1 cellular context compared by ENCODE assay signal in the genomic region with DNA sequence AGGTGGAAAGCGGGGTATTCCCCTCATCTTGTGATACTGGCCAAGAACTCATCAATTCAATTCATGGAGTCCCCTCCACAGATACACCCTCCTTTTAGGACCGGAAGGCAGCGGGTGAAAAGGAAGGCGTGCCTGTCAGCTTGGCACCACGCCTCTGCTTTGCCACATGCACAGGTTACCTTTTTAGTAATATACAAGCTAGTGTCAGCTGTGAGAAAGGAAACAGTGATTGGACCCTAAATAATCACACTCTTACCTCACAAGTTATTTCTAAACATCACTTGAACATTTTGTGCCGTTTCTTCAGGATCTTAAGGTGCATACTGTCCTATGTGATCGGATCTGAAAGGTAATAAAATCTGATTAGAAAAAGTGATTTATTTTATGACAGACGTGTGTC.
TF ChIP-seq lines count a peak whose summit lies in the region.

No MANE protein-coding gene starts in this region.

TF ChIP-seq in SK-N-SH, 30 proteins besides CTCF, POLR2A, EP300 and RAD21 (continued from another document):
- TF ChIP-seq, protein P1, sequence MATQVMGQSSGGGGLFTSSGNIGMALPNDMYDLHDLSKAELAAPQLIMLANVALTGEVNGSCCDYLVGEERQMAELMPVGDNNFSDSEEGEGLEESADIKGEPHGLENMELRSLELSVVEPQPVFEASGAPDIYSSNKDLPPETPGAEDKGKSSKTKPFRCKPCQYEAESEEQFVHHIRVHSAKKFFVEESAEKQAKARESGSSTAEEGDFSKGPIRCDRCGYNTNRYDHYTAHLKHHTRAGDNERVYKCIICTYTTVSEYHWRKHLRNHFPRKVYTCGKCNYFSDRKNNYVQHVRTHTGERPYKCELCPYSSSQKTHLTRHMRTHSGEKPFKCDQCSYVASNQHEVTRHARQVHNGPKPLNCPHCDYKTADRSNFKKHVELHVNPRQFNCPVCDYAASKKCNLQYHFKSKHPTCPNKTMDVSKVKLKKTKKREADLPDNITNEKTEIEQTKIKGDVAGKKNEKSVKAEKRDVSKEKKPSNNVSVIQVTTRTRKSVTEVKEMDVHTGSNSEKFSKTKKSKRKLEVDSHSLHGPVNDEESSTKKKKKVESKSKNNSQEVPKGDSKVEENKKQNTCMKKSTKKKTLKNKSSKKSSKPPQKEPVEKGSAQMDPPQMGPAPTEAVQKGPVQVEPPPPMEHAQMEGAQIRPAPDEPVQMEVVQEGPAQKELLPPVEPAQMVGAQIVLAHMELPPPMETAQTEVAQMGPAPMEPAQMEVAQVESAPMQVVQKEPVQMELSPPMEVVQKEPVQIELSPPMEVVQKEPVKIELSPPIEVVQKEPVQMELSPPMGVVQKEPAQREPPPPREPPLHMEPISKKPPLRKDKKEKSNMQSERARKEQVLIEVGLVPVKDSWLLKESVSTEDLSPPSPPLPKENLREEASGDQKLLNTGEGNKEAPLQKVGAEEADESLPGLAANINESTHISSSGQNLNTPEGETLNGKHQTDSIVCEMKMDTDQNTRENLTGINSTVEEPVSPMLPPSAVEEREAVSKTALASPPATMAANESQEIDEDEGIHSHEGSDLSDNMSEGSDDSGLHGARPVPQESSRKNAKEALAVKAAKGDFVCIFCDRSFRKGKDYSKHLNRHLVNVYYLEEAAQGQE (IDR thresholded peaks at IDR 0.05; ENCODE audit: low read depth, low read length) = no peak
- TF ChIP-seq SMC3 (IDR thresholded peaks at IDR 0.05; ENCODE audit: low read depth, low read length) (no peak), JUND (IDR thresholded peaks at IDR 0.05) (no peak), EZH2phosphoT487 (IDR thresholded peaks at IDR 0.05; ENCODE audit: borderline replicate concordance, low read depth) (no peak), POLR2AphosphoS5 (IDR thresholded peaks at IDR 0.05; ENCODE audit: low read depth, low read length) (no peak), TEAD4 (IDR thresholded peaks at IDR 0.05; ENCODE audit: borderline replicate concordance, insufficient read depth) (no peak), MEF2A (IDR thresholded peaks at IDR 0.05; ENCODE audit: borderline replicate concordance, low read depth) (no peak), NRF1 (IDR thresholded peaks at IDR 0.05; ENCODE audit: low read depth, low read length) (no peak), MXI1 (IDR thresholded peaks at IDR 0.05; ENCODE audit: low read depth, low read length) (no peak), RFX5 (IDR thresholded peaks at IDR 0.05; ENCODE audit: low read length) (no peak)
- TF ChIP-seq, protein P2, sequence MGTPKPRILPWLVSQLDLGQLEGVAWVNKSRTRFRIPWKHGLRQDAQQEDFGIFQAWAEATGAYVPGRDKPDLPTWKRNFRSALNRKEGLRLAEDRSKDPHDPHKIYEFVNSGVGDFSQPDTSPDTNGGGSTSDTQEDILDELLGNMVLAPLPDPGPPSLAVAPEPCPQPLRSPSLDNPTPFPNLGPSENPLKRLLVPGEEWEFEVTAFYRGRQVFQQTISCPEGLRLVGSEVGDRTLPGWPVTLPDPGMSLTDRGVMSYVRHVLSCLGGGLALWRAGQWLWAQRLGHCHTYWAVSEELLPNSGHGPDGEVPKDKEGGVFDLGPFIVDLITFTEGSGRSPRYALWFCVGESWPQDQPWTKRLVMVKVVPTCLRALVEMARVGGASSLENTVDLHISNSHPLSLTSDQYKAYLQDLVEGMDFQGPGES (IDR thresholded peaks at IDR 0.05; ENCODE audit: low read depth, low read length) = no peak
- TF ChIP-seq, protein P3, sequence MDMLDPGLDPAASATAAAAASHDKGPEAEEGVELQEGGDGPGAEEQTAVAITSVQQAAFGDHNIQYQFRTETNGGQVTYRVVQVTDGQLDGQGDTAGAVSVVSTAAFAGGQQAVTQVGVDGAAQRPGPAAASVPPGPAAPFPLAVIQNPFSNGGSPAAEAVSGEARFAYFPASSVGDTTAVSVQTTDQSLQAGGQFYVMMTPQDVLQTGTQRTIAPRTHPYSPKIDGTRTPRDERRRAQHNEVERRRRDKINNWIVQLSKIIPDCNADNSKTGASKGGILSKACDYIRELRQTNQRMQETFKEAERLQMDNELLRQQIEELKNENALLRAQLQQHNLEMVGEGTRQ (IDR thresholded peaks at IDR 0.05; ENCODE audit: borderline replicate concordance, low read depth, low read length) = no peak
- TF ChIP-seq, protein P4, sequence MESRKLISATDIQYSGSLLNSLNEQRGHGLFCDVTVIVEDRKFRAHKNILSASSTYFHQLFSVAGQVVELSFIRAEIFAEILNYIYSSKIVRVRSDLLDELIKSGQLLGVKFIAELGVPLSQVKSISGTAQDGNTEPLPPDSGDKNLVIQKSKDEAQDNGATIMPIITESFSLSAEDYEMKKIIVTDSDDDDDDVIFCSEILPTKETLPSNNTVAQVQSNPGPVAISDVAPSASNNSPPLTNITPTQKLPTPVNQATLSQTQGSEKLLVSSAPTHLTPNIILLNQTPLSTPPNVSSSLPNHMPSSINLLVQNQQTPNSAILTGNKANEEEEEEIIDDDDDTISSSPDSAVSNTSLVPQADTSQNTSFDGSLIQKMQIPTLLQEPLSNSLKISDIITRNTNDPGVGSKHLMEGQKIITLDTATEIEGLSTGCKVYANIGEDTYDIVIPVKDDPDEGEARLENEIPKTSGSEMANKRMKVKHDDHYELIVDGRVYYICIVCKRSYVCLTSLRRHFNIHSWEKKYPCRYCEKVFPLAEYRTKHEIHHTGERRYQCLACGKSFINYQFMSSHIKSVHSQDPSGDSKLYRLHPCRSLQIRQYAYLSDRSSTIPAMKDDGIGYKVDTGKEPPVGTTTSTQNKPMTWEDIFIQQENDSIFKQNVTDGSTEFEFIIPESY (IDR thresholded peaks at IDR 0.05; ENCODE audit: borderline replicate concordance, low read depth) = no peak
TF ChIP-seq in SK-N-SH: peak in this region for 0.
